In the genomic region with DNA sequence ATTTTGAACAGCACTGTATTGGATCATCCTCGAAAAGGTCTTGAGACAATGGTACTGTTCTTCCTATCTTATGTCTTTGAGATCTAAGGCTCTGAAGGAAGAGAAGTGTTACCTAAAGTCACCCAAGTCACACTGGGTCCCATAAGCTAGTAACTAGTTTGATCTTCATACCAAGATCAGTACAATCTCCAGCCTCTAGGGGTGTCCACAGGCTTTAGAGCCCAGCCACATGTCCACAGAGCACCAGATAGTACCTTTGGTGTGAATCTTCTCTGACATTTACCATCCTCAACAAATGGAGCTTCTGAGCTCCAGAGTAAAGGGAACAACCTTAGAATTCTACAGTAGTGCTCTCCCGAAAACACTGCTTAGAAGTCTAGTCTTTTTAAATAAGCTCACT, we compare ENCODE assay signal across 16 cellular contexts.
DNase-seq lines count a peak whose midpoint lies in the region; ATAC-seq, FAIRE-seq and TF ChIP-seq lines count a peak whose summit lies in the region.
"Had no signal": no experiment of that assay in that cellular context is flagged by ENCODE, and none has a peak within 500 bp of the region (broad histone marks: within the 10 kb centered on the region; RNA-seq: fewer than 3 reads in every experiment).

No MANE protein-coding gene starts in this region.

- H3K27me3 ChIP-seq in K562 (ENCODE audit: control insufficient read depth in 2 of 2, insufficient read depth in 2 of 2, low read length in 2 of 2), result peaks cover 0 to 1% of the 10 kb centered on the region in 2 experiments; a peak in 2 of 5 replicates
- peaks cover 0 to 5% (median 0%) of the 10 kb centered on the region in 7 donors for H3K27me3 ChIP-seq in heart right ventricle

- H3K27me3 Mint-ChIP-seq in progenitor cell of endocrine pancreas, result no peaks in the 10 kb centered on the region

- H4K20me1 ChIP-seq in K562 (replicated peaks; ENCODE audit: control insufficient read depth, insufficient read depth, low read length), result no peaks in the 10 kb centered on the region

- TF ChIP-seq RAD21 in K562 (CRISPR knock-in tag; conservative IDR thresholded peaks at IDR 0.05 in 1 of 2, IDR thresholded peaks at IDR 0.05 in 1 of 2), result no peak

- peaks cover under 1% of the 10 kb centered on the region for H3K9me1 ChIP-seq in K562 (ENCODE audit: control insufficient read depth, insufficient read depth, low read length)

- intact Hi-C loops in K562 (cut with micrococcal nuclease), result no loop called here
- intact Hi-C loops in heart right ventricle (cut with DNase I), result no loop called here

- H3K4me3 ChIP-seq in K562 (no peak overlapping the region), heart right ventricle (no peak overlapping the region)

- POLR2A ChIA-PET in K562 (lab: Yijun Ruan, JAX), result no interaction called here

- DNase-seq in DMS 273 (lab: John Stamatoyannopoulos, UW; ENCODE audit: unreplicated experiment) (peak; percentile 20), DMS 273 treated with DMSO at 0.1 percent for 48 hours (lab: John Stamatoyannopoulos, UW) (no peak), K562 (ENCODE audit: extremely low read depth in 1 of 4, low spot score in 3 of 4) (peak in 3 of 4 experiments; percentile 8 to 26 (median 22)), progenitor cell of endocrine pancreas (ENCODE audit: low spot score, unreplicated experiment) (no peak), SHP77 treated with DMSO at 0.1 percent for 48 hours (lab: John Stamatoyannopoulos, UW) (no peak), heart right ventricle (no peak)
- DNase-seq: activated CD4-positive, alpha-beta T cell treated with anti-CD3 and anti-CD28 coated beads, Interleukin-2, amount 50 U/mL, for 1 hour; KBM-7; NCI-H510A treated with DMSO at 0.1 percent for 48 hours; nephron progenitor cell; T-helper 9 cell had no signal

- no peak overlapping the region for H3K9ac ChIP-seq in K562 (ENCODE audit: insufficient read depth in 1 of 2, low read depth in 2 of 2, low read length in 2 of 2)

- H3K36me3 ChIP-seq in K562 (ENCODE audit: control insufficient read depth, insufficient read depth, low read length) (no peaks in the 10 kb centered on the region), heart right ventricle (no peaks in the 10 kb centered on the region)

- no peaks in the 10 kb centered on the region for H3K36me3 Mint-ChIP-seq in progenitor cell of endocrine pancreas (ENCODE audit: insufficient read depth)
- H3K36me3 Mint-ChIP-seq: stimulated activated memory B cell treated with anti-CD40 and anti-IgM and Interleukin-4, amounts not matched to agents 10 μg/mL and 1 μg/mL and 100 μg/mL, for 72 hours had no signal

- H3K4me1 ChIP-seq in K562 (replicated peaks in 1 of 2; ENCODE audit: control insufficient read depth in 2 of 2, insufficient read depth in 2 of 2, low read length in 2 of 2) (no peaks in the 10 kb centered on the region), heart right ventricle (no peaks in the 10 kb centered on the region)

- no peak overlapping the region for H3K4me3 Mint-ChIP-seq in progenitor cell of endocrine pancreas (ENCODE audit: low read depth)
- H3K4me3 Mint-ChIP-seq: nephron progenitor cell; stimulated activated memory B cell treated with anti-CD40 and anti-IgM and Interleukin-4, amounts not matched to agents 10 μg/mL and 1 μg/mL and 100 μg/mL, for 72 hours had no signal

- TF ChIP-seq EP300 in K562 (IDR thresholded peaks at IDR 0.05; ENCODE audit: low read length), result no peak

- peak; percentile 63 for FAIRE-seq in K562 (lab: Jason Lieb, UNC)
- FAIRE-seq: colon had no signal

- in situ Hi-C loops in K562 (cut with MboI), result no loop called here

- BruUV-seq in K562 (replicated peaks; lab: Mats Ljungman, UMichigan), result no TSS peak

- 0% methylated on average over 2 of the region's 2 CpGs for WGBS in K562 (ENCODE audit: insufficient coverage, low coverage, missing lambda C conversion rate)
- WGBS in heart right ventricle, 2 donors, result 84 to 97% methylated on average over 2 of the region's 2 CpGs

- H3K9me3 Mint-ChIP-seq in progenitor cell of endocrine pancreas (ENCODE audit: low read depth), result no peaks in the 10 kb centered on the region
- H3K9me3 Mint-ChIP-seq: nephron progenitor cell had no signal

- H3K27ac ChIP-seq in K562 (ENCODE audit: extremely low read depth, low read depth, low read length) (no peak overlapping the region), heart right ventricle (no peak overlapping the region)
- H3K27ac ChIP-seq: 22Rv1 had no signal

- H3K4me1 Mint-ChIP-seq in progenitor cell of endocrine pancreas (ENCODE audit: low read depth), result no peaks in the 10 kb centered on the region
- H3K4me1 Mint-ChIP-seq: nephron progenitor cell had no signal

- TF ChIP-seq POLR2A in K562 (conservative IDR thresholded peaks at IDR 0.05), result no peak

- H3K27ac Mint-ChIP-seq in progenitor cell of endocrine pancreas, result no peak overlapping the region
- H3K27ac Mint-ChIP-seq: nephron progenitor cell; stimulated activated memory B cell treated with anti-CD40 and anti-IgM and Interleukin-4, amounts not matched to agents 10 μg/mL and 1 μg/mL and 100 μg/mL, for 72 hours had no signal

- ATAC-seq in HG03342 (IDR thresholded peaks at IDR 0.05; ENCODE audit: unreplicated experiment) (peak; percentile 49), K562 (peak; percentile 87), heart right ventricle (no peak), GM21723 (IDR thresholded peaks at IDR 0.05; ENCODE audit: unreplicated experiment) (no peak)
- ATAC-seq: stimulated activated memory B cell treated with anti-CD40 and anti-IgM and Interleukin-4, amounts not matched to agents 10 μg/mL and 1 μg/mL and 100 μg/mL, for 72 hours had no signal

- H3K4me2 ChIP-seq in K562 (ENCODE audit: insufficient read depth, low read length), result no peak overlapping the region

- H3K9me3 ChIP-seq in K562 (replicated peaks; ENCODE audit: control insufficient read depth, insufficient read depth, low read depth, low read length), result no peaks in the 10 kb centered on the region
- H3K9me3 ChIP-seq in heart right ventricle, result no peaks in the 10 kb centered on the region

- CTCF ChIA-PET in K562 (lab: Yijun Ruan, JAX; ENCODE audit: low intra/inter-chr PET ratio), result no interaction called here

- no peak overlapping the region for H2AFZ ChIP-seq in K562 (ENCODE audit: low read depth, low read length)

- TF ChIP-seq CTCF in K562 (IDR thresholded peaks at IDR 0.05 in 2 of 3, conservative IDR thresholded peaks at IDR 0.05 in 1 of 3; ENCODE audit: insufficient read depth in 2 of 3, low read depth in 1 of 3, low read length in 3 of 3) (peak; percentile 25 to 32 (median 26); a peak in 1 of 6 replicates), progenitor cell of endocrine pancreas (IDR thresholded peaks at IDR 0.05; ENCODE audit: unreplicated experiment) (peak; percentile 36), heart right ventricle (IDR thresholded peaks at IDR 0.05) (no peak)

- no peaks in the 10 kb centered on the region for H3K79me2 ChIP-seq in K562 (ENCODE audit: control insufficient read depth, insufficient read depth, low read length)

TF ChIP-seq in K562, 482 proteins besides CTCF, POLR2A, EP300 and RAD21:
- TF ChIP-seq MAZ (CRISPR knock-in tag; conservative IDR thresholded peaks at IDR 0.05 in 1 of 2, IDR thresholded peaks at IDR 0.05 in 1 of 2), result no peak
- TF ChIP-seq TCF7 (IDR thresholded peaks at IDR 0.05; ENCODE audit: borderline replicate concordance), result no peak
- no peak for TF ChIP-seq EWSR1 (IDR thresholded peaks at IDR 0.05; ENCODE audit: borderline replicate concordance, low read depth, partially characterized antibody)
- no peak for TF ChIP-seq MIER1 (IDR thresholded peaks at IDR 0.05; ENCODE audit: low read depth)
- TF ChIP-seq SNRNP70 (optimal IDR thresholded peaks at IDR 0.05; ENCODE audit: low read depth, low read length), result no peak
- no peak for TF ChIP-seq JUNB (CRISPR knock-in tag; conservative IDR thresholded peaks at IDR 0.05)
- TF ChIP-seq, protein P1, sequence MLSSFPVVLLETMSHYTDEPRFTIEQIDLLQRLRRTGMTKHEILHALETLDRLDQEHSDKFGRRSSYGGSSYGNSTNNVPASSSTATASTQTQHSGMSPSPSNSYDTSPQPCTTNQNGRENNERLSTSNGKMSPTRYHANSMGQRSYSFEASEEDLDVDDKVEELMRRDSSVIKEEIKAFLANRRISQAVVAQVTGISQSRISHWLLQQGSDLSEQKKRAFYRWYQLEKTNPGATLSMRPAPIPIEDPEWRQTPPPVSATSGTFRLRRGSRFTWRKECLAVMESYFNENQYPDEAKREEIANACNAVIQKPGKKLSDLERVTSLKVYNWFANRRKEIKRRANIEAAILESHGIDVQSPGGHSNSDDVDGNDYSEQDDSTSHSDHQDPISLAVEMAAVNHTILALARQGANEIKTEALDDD (IDR thresholded peaks at IDR 0.05), result peak; percentile 44; the same call in 1 of the 2 replicates
- no peak for TF ChIP-seq ESRRA (IDR thresholded peaks at IDR 0.05; ENCODE audit: borderline replicate concordance, low read depth)
- TF ChIP-seq SRSF1 (IDR thresholded peaks at IDR 0.05; ENCODE audit: low read depth, low read length), result no peak

Comparison
In these comparisons a context has a peak if more than half of its experiments do, and no peak if none do; other contexts are left out.
1. DNase-seq: peak in DMS 273 (single experiment) and K562 (3 of 4); none in DMS 273 treated with DMSO at 0.1 percent for 48 hours (single experiment), progenitor cell of endocrine pancreas (single experiment), SHP77 treated with DMSO at 0.1 percent for 48 hours (single experiment) and heart right ventricle (0 of 2).
2. ATAC-seq: peak in HG03342 (single experiment) and K562 (single experiment); none in heart right ventricle (0 of 8) and GM21723 (single experiment).
3. CTCF ChIP-seq: peak in K562 (3 of 3) and progenitor cell of endocrine pancreas (single experiment); none in heart right ventricle (0 of 9).